In genomic region chr17:69414408-69415274, GRCh38 we compare ENCODE assay signal across 1 cellular context.
TF ChIP-seq lines count a peak whose summit lies in the region.

Gene MAP2K6, plus strand, starts transcription at chr17:69414697. Its CDS starts 288 bp downstream, at chr17:69414985.

TF ChIP-seq in GM23338, 12 proteins besides CTCF, POLR2A, EP300 and RAD21 (continued from another document):
- TF ChIP-seq ETS1 (IDR thresholded peaks at IDR 0.05): peak; percentile 69
- TF ChIP-seq REST (IDR thresholded peaks at IDR 0.05; ENCODE audit: unreplicated experiment): no peak
- no peak for TF ChIP-seq JUNB (IDR thresholded peaks at IDR 0.05; ENCODE audit: unreplicated experiment)
- TF ChIP-seq ZNF331 (CRISPR knock-in tag; IDR thresholded peaks at IDR 0.05; ENCODE audit: low read depth): no peak
- no peak for TF ChIP-seq STAT1 (IDR thresholded peaks at IDR 0.05; ENCODE audit: unreplicated experiment)
